Comparison of ENCODE assay signal across 11 cellular contexts in genomic region chr3:48469046-48469915, GRCh38. TPM values are rescaled to one million over a fixed set of nuclear protein-coding genes. Genes with fewer than 3 reads are reported as not detected.
DNase-seq lines count a peak whose midpoint lies in the region; ATAC-seq and TF ChIP-seq lines count a peak whose summit lies in the region.
"Had no signal": no experiment of that assay in that cellular context is flagged by ENCODE, and none has a peak within 500 bp of the region (broad histone marks: within the 10 kb centered on the region; RNA-seq: fewer than 3 reads in every experiment).

No MANE protein-coding gene starts in this region.

- intact Hi-C loops in Right ventricle myocardium superior (cut with DNase I), result no loop called here
- intact Hi-C loops in vagina (cut with DNase I), result no loop called here

- peaks cover 32% of the 10 kb centered on the region for H3K36me3 Mint-ChIP-seq in activated naive CD8-positive, alpha-beta T cell treated with anti-CD3 and anti-CD28 coated beads, Interleukin-2, amount 10 ng/mL, durations not matched to agents 7 days and 5 days
- H3K36me3 Mint-ChIP-seq in mesothelial cell of epicardium, result peaks cover 17% of the 10 kb centered on the region

- peaks cover 29% of the 10 kb centered on the region for H3K36me3 ChIP-seq in right atrium auricular region
- H3K36me3 ChIP-seq in vagina, result peaks cover 0 to 19% of the 10 kb centered on the region in 2 donors

- H3K4me1 Mint-ChIP-seq in activated naive CD8-positive, alpha-beta T cell treated with anti-CD3 and anti-CD28 coated beads, Interleukin-2, amount 10 ng/mL, durations not matched to agents 7 days and 5 days, result peaks cover 47% of the 10 kb centered on the region
- H3K4me1 Mint-ChIP-seq in mesothelial cell of epicardium, result peaks cover 29% of the 10 kb centered on the region

- DNase-seq in right atrium auricular region (ENCODE audit: low spot score) (no peak), Right ventricle myocardium superior (no peak), mesothelial cell of epicardium (ENCODE audit: low spot score in 2 of 2, unreplicated experiment in 2 of 2) (no peak), vagina (ENCODE audit: extremely low spot score in 2 of 2) (no peak), mesenteric fat pad (ENCODE audit: low spot score) (no peak), DMS53 (lab: John Stamatoyannopoulos, UW) (no peak), middle frontal gyrus (ENCODE audit: extremely low spot score, low spot score) (no peak)
- DNase-seq in activated naive CD8-positive, alpha-beta T cell treated with anti-CD3 and anti-CD28 coated beads, Interleukin-2, amount 10 ng/mL, durations not matched to agents 7 days and 5 days, result peak; percentile 38
- DNase-seq: COR-L47, testis had no signal

- H3K4me3 ChIP-seq in right atrium auricular region (no peak overlapping the region), vagina (no peak overlapping the region)
- H3K4me3 ChIP-seq: testis had no signal

- no peaks in the 10 kb centered on the region for H3K27me3 Mint-ChIP-seq in activated naive CD8-positive, alpha-beta T cell treated with anti-CD3 and anti-CD28 coated beads, Interleukin-2, amount 10 ng/mL, durations not matched to agents 7 days and 5 days
- no peaks in the 10 kb centered on the region for H3K27me3 Mint-ChIP-seq in mesothelial cell of epicardium (ENCODE audit: low read depth)

- no peak for TF ChIP-seq POLR2A in vagina (IDR thresholded peaks at IDR 0.05)

- peak overlapping the region; percentile 99 for H3K27ac Mint-ChIP-seq in activated naive CD8-positive, alpha-beta T cell treated with anti-CD3 and anti-CD28 coated beads, Interleukin-2, amount 10 ng/mL, durations not matched to agents 7 days and 5 days
- peak overlapping the region; percentile 34 for H3K27ac Mint-ChIP-seq in mesothelial cell of epicardium

- H3K9me3 ChIP-seq in right atrium auricular region, result no peaks in the 10 kb centered on the region
- no peaks in the 10 kb centered on the region for H3K9me3 ChIP-seq in vagina
- H3K9me3 ChIP-seq: testis had no signal

- TF ChIP-seq CTCF in right atrium auricular region (IDR thresholded peaks at IDR 0.05) (no peak), mesothelial cell of epicardium (IDR thresholded peaks at IDR 0.05; ENCODE audit: unreplicated experiment) (no peak), vagina (IDR thresholded peaks at IDR 0.05) (no peak)

- H3K27me3 ChIP-seq in right atrium auricular region (no peaks in the 10 kb centered on the region), vagina (no peaks in the 10 kb centered on the region)
- H3K27me3 ChIP-seq: testis had no signal

- no peaks in the 10 kb centered on the region for H3K9me3 Mint-ChIP-seq in activated naive CD8-positive, alpha-beta T cell treated with anti-CD3 and anti-CD28 coated beads, Interleukin-2, amount 10 ng/mL, durations not matched to agents 7 days and 5 days
- no peaks in the 10 kb centered on the region for H3K9me3 Mint-ChIP-seq in mesothelial cell of epicardium

- no peak for ATAC-seq in Right ventricle myocardium superior (ENCODE audit: poor library complexity)
- no peak for ATAC-seq in activated naive CD8-positive, alpha-beta T cell treated with anti-CD3 and anti-CD28 coated beads, Interleukin-2, amount 10 ng/mL, durations not matched to agents 7 days and 5 days (ENCODE audit: low read depth)
- ATAC-seq: left colon had no signal

- peak overlapping the region; percentile 35 to 98 for H3K27ac ChIP-seq in right atrium auricular region
- H3K27ac ChIP-seq in vagina, result peak overlapping the region; percentile 100

- peak overlapping the region; percentile 97 for H3K4me3 Mint-ChIP-seq in activated naive CD8-positive, alpha-beta T cell treated with anti-CD3 and anti-CD28 coated beads, Interleukin-2, amount 10 ng/mL, durations not matched to agents 7 days and 5 days
- no peak overlapping the region for H3K4me3 Mint-ChIP-seq in mesothelial cell of epicardium

- POLR2A ChIA-PET in activated naive CD8-positive, alpha-beta T cell treated with anti-CD3 and anti-CD28 coated beads, Interleukin-2, amount 10 ng/mL, durations not matched to agents 7 days and 5 days (lab: Charles Lee), result interaction anchor here (0.5 to 6.5 kb wide), 7 partner anchors 10 to 46 kb away, joined by 3 to 57 read pairs (median 7); partner anchors contain the start of genes ATRIP, CCDC51 and TMA7

- H3K4me1 ChIP-seq in right atrium auricular region (peaks cover 0 to 86% of the 10 kb centered on the region in 2 donors), vagina (peaks cover 88% of the 10 kb centered on the region)

RNA-seq across cellular contexts. Expression of gene ATRIP, which starts 22.7 kb away (rescaled TPM):
- total RNA-seq in right atrium auricular region (1 to 10 TPM; 2.0 to 3.1 TPM), Right ventricle myocardium superior (3.2 TPM), mesothelial cell of epicardium (11.6 to 12.0 TPM (median 11.6 TPM) in 3 replicates), vagina (13.8 TPM), mesenteric fat pad (7.2 TPM)
- 10 to 100 TPM; 17.0 to 19.9 TPM for total RNA-seq in activated naive CD8-positive, alpha-beta T cell treated with anti-CD3 and anti-CD28 coated beads, Interleukin-2, amount 10 ng/mL, durations not matched to agents 7 days and 5 days

RNA-seq across cellular contexts. Expression of gene TMA7, which starts 29.2 kb away (rescaled TPM):
- total RNA-seq in right atrium auricular region (100 to 1,000 TPM; 194 to 286 TPM), Right ventricle myocardium superior (237 TPM), mesothelial cell of epicardium (183 to 192 TPM (median 186 TPM) in 3 replicates), vagina (251 TPM), mesenteric fat pad (144 TPM)
- 100 to 1,000 TPM; 260 to 263 TPM for total RNA-seq in activated naive CD8-positive, alpha-beta T cell treated with anti-CD3 and anti-CD28 coated beads, Interleukin-2, amount 10 ng/mL, durations not matched to agents 7 days and 5 days

RNA-seq across cellular contexts. Expression of gene CCDC51, which starts 29.4 kb away (rescaled TPM):
- total RNA-seq in right atrium auricular region (1 to 10 TPM; 8.4 to 9.2 TPM), Right ventricle myocardium superior (11.9 TPM), mesothelial cell of epicardium (10.7 to 12.3 TPM (median 11.5 TPM) in 3 replicates), vagina (11.5 TPM), mesenteric fat pad (11.6 TPM)
- 10 to 100 TPM; 11.5 to 12.2 TPM for total RNA-seq in activated naive CD8-positive, alpha-beta T cell treated with anti-CD3 and anti-CD28 coated beads, Interleukin-2, amount 10 ng/mL, durations not matched to agents 7 days and 5 days

RNA-seq across cellular contexts. Expression of gene SHISA5, which starts 34.7 kb away (rescaled TPM):
- total RNA-seq in right atrium auricular region (100 to 1,000 TPM in 1 of 2 donors, 10 to 100 TPM in 1; 66.9 to 120 TPM), Right ventricle myocardium superior (47.9 TPM), mesothelial cell of epicardium (154 to 167 TPM (median 156 TPM) in 3 replicates), vagina (133 TPM), mesenteric fat pad (170 TPM)
- 100 to 1,000 TPM; 215 to 224 TPM for total RNA-seq in activated naive CD8-positive, alpha-beta T cell treated with anti-CD3 and anti-CD28 coated beads, Interleukin-2, amount 10 ng/mL, durations not matched to agents 7 days and 5 days

RNA-seq across cellular contexts. Expression of gene PLXNB1, which starts 39.4 kb away (rescaled TPM):
- total RNA-seq in right atrium auricular region (10 to 100 TPM; 69.4 to 73.0 TPM), Right ventricle myocardium superior (51.3 TPM), mesothelial cell of epicardium (203 to 214 TPM (median 211 TPM) in 3 replicates), vagina (257 TPM), mesenteric fat pad (40.0 TPM)
- 1 to 10 TPM; 4.5 to 6.2 TPM for total RNA-seq in activated naive CD8-positive, alpha-beta T cell treated with anti-CD3 and anti-CD28 coated beads, Interleukin-2, amount 10 ng/mL, durations not matched to agents 7 days and 5 days
